In the genomic region with DNA sequence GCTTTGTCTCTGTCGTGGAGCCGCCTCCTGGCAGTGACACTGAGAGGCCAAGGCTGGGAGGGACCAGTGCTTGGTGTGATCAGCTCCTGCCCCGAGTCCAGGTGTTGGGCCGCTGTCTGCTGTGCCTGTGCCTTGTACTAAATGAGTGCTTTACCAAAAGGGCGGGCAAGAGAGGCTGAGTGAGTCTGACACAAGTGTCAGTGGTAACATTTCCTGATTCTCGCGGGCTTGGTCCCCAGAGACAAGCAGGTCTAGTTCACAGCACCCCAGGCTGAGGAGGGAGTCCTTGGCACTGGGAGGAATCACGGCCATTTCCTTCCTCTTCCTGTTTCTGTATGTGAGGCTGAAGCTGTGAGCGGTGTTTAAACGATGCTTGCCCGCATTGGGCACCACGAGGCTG, we compare ENCODE assay signal across 15 cellular contexts. TPM values are rescaled to one million over a fixed set of nuclear protein-coding genes. Genes with fewer than 3 reads are reported as not detected.
DNase-seq lines count a peak whose midpoint lies in the region; ATAC-seq, FAIRE-seq and TF ChIP-seq lines count a peak whose summit lies in the region.
"Had no signal": no experiment of that assay in that cellular context is flagged by ENCODE, and none has a peak within 500 bp of the region (broad histone marks: within the 10 kb centered on the region; RNA-seq: fewer than 3 reads in every experiment).

No MANE protein-coding gene starts in this region.

- H3K4me1 Mint-ChIP-seq in central memory CD8-positive, alpha-beta T cell: peaks cover 32% of the 10 kb centered on the region

- H3K79me2 ChIP-seq in DND-41 (ENCODE audit: insufficient read depth, low read length): no peaks in the 10 kb centered on the region
- no peaks in the 10 kb centered on the region for H3K79me2 ChIP-seq in OCI-LY7 (ENCODE audit: insufficient read depth, low read depth, low read length)

- no peak for FAIRE-seq in frontal cortex (lab: Jason Lieb, UNC)
- FAIRE-seq: kidney had no signal

- H3K36me3 Mint-ChIP-seq in central memory CD8-positive, alpha-beta T cell (ENCODE audit: insufficient read depth): peaks cover 48% of the 10 kb centered on the region

- peak; percentile 15 for DNase-seq in Ammon's horn (ENCODE audit: low spot score)
- DNase-seq in DND-41: peak; percentile 25
- peak; percentile 38 for DNase-seq in OCI-LY7 (ENCODE audit: low spot score)
- no peak for DNase-seq in central memory CD8-positive, alpha-beta T cell (ENCODE audit: low spot score in 2 of 2)
- no peak for DNase-seq in sigmoid colon
- no peak for DNase-seq in NOMO-1 (lab: John Stamatoyannopoulos, UW; ENCODE audit: unreplicated experiment in 2 of 2)
- DNase-seq in frontal cortex (ENCODE audit: low spot score in 2 of 2): no peak
- no peak for DNase-seq in caudate nucleus (lab: John Stamatoyannopoulos, UW)
- DNase-seq: activated effector memory CD4-positive, alpha-beta T cell treated with Interleukin-2 at 50 U/mL for 16 hours; MG63; stimulated activated CD8-positive, alpha-beta memory T cell treated with anti-CD3 and anti-CD28 coated beads, Interleukin-4, amount 100 ng/mL, for 48 hours had no signal

- H3K9me3 ChIP-seq in DND-41 (ENCODE audit: insufficient read depth, low read length, severe bottlenecking) (no peaks in the 10 kb centered on the region), OCI-LY7 (ENCODE audit: low read length) (no peaks in the 10 kb centered on the region), sigmoid colon (no peaks in the 10 kb centered on the region)
- H3K9me3 ChIP-seq: heart left ventricle, MG63, upper lobe of left lung had no signal

- H2AFZ ChIP-seq in DND-41 (ENCODE audit: low read depth, low read length) (no peak overlapping the region), OCI-LY7 (ENCODE audit: low read length) (no peak overlapping the region)

- TF ChIP-seq CTCF in DND-41 (IDR thresholded peaks at IDR 0.05; ENCODE audit: borderline replicate concordance, extremely low read depth, low read length, poor library complexity, severe bottlenecking) (no peak), OCI-LY7 (conservative IDR thresholded peaks at IDR 0.05; ENCODE audit: low read length) (no peak), sigmoid colon (IDR thresholded peaks at IDR 0.05) (no peak)

- no peak overlapping the region for H3K27ac ChIP-seq in DND-41 (ENCODE audit: low read length)
- no peak overlapping the region for H3K27ac ChIP-seq in OCI-LY7 (ENCODE audit: low read depth, low read length, poor library complexity, severe bottlenecking)
- no peak overlapping the region for H3K27ac ChIP-seq in sigmoid colon
- H3K27ac ChIP-seq in caudate nucleus (ENCODE audit: low read depth, low read length): no peak overlapping the region

- H3K9ac ChIP-seq in DND-41 (ENCODE audit: low read depth, low read length): no peak overlapping the region

- no peaks in the 10 kb centered on the region for H3K9me2 ChIP-seq in OCI-LY7 (ENCODE audit: insufficient read depth, low read length)

- WGBS in sigmoid colon, 2 donors: 66 to 87% methylated on average over 12 of the region's 12 CpGs

- POLR2A ChIA-PET in OCI-LY7 (lab: Charles Lee): no interaction called here

- TF ChIP-seq EP300 in sigmoid colon (IDR thresholded peaks at IDR 0.05): no peak

- H3K27me3 Mint-ChIP-seq in central memory CD8-positive, alpha-beta T cell: no peaks in the 10 kb centered on the region

- H3K36me3 ChIP-seq in DND-41 (ENCODE audit: insufficient read depth, low read length) (peaks cover 96% of the 10 kb centered on the region), OCI-LY7 (ENCODE audit: insufficient read depth, low read length) (peaks cover 56% of the 10 kb centered on the region), sigmoid colon (peaks cover 72 to 98% (median 82%) of the 10 kb centered on the region in 4 donors)

- H3K27me3 ChIP-seq in DND-41 (ENCODE audit: insufficient read depth, low read length, poor library complexity) (no peaks in the 10 kb centered on the region), sigmoid colon (no peaks in the 10 kb centered on the region)
- H3K27me3 ChIP-seq: heart left ventricle, MG63, upper lobe of left lung had no signal

- TF ChIP-seq POLR2A in sigmoid colon (IDR thresholded peaks at IDR 0.05): no peak

- H3K4me1 ChIP-seq in DND-41 (ENCODE audit: insufficient read depth, low read length) (no peaks in the 10 kb centered on the region), OCI-LY7 (ENCODE audit: insufficient read depth, low read length, poor library complexity, severe bottlenecking) (peaks cover 3% of the 10 kb centered on the region), sigmoid colon (no peaks in the 10 kb centered on the region)

- no peaks in the 10 kb centered on the region for H3K9me3 Mint-ChIP-seq in central memory CD8-positive, alpha-beta T cell
- H3K9me3 Mint-ChIP-seq: WTC11 had no signal

- no peak overlapping the region for H3K4me3 ChIP-seq in DND-41 (ENCODE audit: low read depth in 1 of 2, low read length in 2 of 2)
- H3K4me3 ChIP-seq in OCI-LY7 (ENCODE audit: low read depth, low read length, poor library complexity, severe bottlenecking): no peak overlapping the region
- H3K4me3 ChIP-seq in sigmoid colon: no peak overlapping the region
- H3K4me3 ChIP-seq: heart left ventricle, MG63, upper lobe of left lung had no signal

- H3K27ac Mint-ChIP-seq in central memory CD8-positive, alpha-beta T cell (ENCODE audit: low read depth): peak overlapping the region; percentile 69
- H3K27ac Mint-ChIP-seq: WTC11 had no signal

- CTCF ChIA-PET in OCI-LY7 (lab: Charles Lee; ENCODE audit: unreplicated experiment): no interaction called here

- peak; percentile 39; the same call in 1 of the 3 replicates for ATAC-seq in DND-41 (ENCODE audit: insufficient read depth, low read depth)
- ATAC-seq in central memory CD8-positive, alpha-beta T cell (replicated peaks; ENCODE audit: extremely low read depth, poor library complexity, severe bottlenecking): no peak
- ATAC-seq: heart left ventricle, WTC11 had no signal

- H3K4me3 Mint-ChIP-seq in central memory CD8-positive, alpha-beta T cell: peak overlapping the region; percentile 36
- H3K4me3 Mint-ChIP-seq: WTC11 had no signal

- H4K20me1 ChIP-seq in DND-41 (ENCODE audit: insufficient read depth, low read length) (peaks cover 3% of the 10 kb centered on the region; the same call in 1 of the 2 replicates), OCI-LY7 (ENCODE audit: insufficient read depth, low read length) (no peaks in the 10 kb centered on the region)

- no peak overlapping the region for H3K4me2 ChIP-seq in DND-41 (ENCODE audit: insufficient read depth, low read length)
- no peak overlapping the region for H3K4me2 ChIP-seq in OCI-LY7 (ENCODE audit: low read length)

- no TSS peak for BruUV-seq in OCI-LY7 (replicated peaks; lab: Mats Ljungman, UMichigan)

- intact Hi-C loops in OCI-LY7 (cut with micrococcal nuclease; ENCODE audit: unreplicated experiment) (no loop called here), sigmoid colon (cut with DNase I) (no loop called here)

RNA-seq across cellular contexts. Expression of a gene that starts 30.2 kb away (rescaled TPM):
- not detected in 2 replicates for total RNA-seq in OCI-LY7 (2014; rRNA removed; shearing (Covaris generic))
- total RNA-seq in OCI-LY7 (2022) (not detected in 2 replicates), sigmoid colon (10 to 100 TPM in 2 of 4 donors, 1 to 10 TPM in 2; 7.7 to 15.3 (median 10.2) TPM), frontal cortex (8.6 TPM)
- polyA plus RNA-seq in sigmoid colon: 1 to 10 TPM in 2 of 3 donors, not detected in 1; 1.2 to 2.8 TPM

Comparison
In these comparisons a context has a peak if more than half of its experiments do, and no peak if none do; other contexts are left out.
1. DNase-seq: peak in Ammon's horn (single experiment), DND-41 (single experiment) and OCI-LY7 (single experiment); none in central memory CD8-positive, alpha-beta T cell (0 of 2), sigmoid colon (single experiment), NOMO-1 (0 of 2), frontal cortex (0 of 2) and caudate nucleus (0 of 61).